ENCODE assay signal across 1 cellular context in genomic region chr7:151028131-151028947, GRCh38.
TF ChIP-seq lines count a peak whose summit lies in the region.

ABCB8 (plus strand) TSS chr7:151028450; CDS start chr7:151028516, 66 bp downstream.

TF ChIP-seq in H1, 55 proteins besides CTCF, POLR2A, EP300 and RAD21:
- TF ChIP-seq SIX5 (IDR thresholded peaks at IDR 0.05; ENCODE audit: low read depth, low read length) = peak; percentile 64
- no peak for TF ChIP-seq RNF2 (IDR thresholded peaks at IDR 0.05; ENCODE audit: borderline replicate concordance, low read depth, low read length, missing control alignments, poor library complexity, severe bottlenecking)
- peak; percentile 35; the same call in 1 of the 2 replicates for TF ChIP-seq E2F6 (IDR thresholded peaks at IDR 0.05)
- TF ChIP-seq MAX (IDR thresholded peaks at IDR 0.05) = peak; percentile 83
- no peak; the same call in 1 of the 2 replicates for TF ChIP-seq TAF1 (IDR thresholded peaks at IDR 0.05; ENCODE audit: low read depth, low read length)
- TF ChIP-seq HDAC6 (IDR thresholded peaks at IDR 0.05; ENCODE audit: low read depth, low read length) = no peak
- peak; percentile 94 for TF ChIP-seq CHD2 (IDR thresholded peaks at IDR 0.05; ENCODE audit: low read length)
- no peak for TF ChIP-seq GABPA (IDR thresholded peaks at IDR 0.05; ENCODE audit: borderline replicate concordance, insufficient read depth, low read length)
- TF ChIP-seq KDM4A (IDR thresholded peaks at IDR 0.05; ENCODE audit: low read depth, low read length, severe bottlenecking) = peak; percentile 55
- no peak for TF ChIP-seq CBX8 (IDR thresholded peaks at IDR 0.05; ENCODE audit: borderline replicate concordance, low read depth, low read length)
- TF ChIP-seq RFX5 (IDR thresholded peaks at IDR 0.05; ENCODE audit: borderline replicate concordance, low read depth, low read length) = no peak
- TF ChIP-seq PHF8 (conservative IDR thresholded peaks at IDR 0.05; ENCODE audit: low read depth, low read length) = no peak; the same call in 1 of the 2 replicates
- TF ChIP-seq, protein P1, sequence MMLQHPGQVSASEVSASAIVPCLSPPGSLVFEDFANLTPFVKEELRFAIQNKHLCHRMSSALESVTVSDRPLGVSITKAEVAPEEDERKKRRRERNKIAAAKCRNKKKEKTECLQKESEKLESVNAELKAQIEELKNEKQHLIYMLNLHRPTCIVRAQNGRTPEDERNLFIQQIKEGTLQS (IDR thresholded peaks at IDR 0.05; ENCODE audit: insufficient read depth, low read depth, low read length) = no peak
- peak; percentile 37 for TF ChIP-seq NANOG (IDR thresholded peaks at IDR 0.05; ENCODE audit: insufficient read depth, low read depth, low read length, poor library complexity, severe bottlenecking)
- TF ChIP-seq YY1 (IDR thresholded peaks at IDR 0.05; ENCODE audit: low read depth, low read length) = no peak
- no peak for TF ChIP-seq EZH2 (IDR thresholded peaks at IDR 0.05; ENCODE audit: low read depth, low read length, severe bottlenecking)
- TF ChIP-seq SP1 (IDR thresholded peaks at IDR 0.05; ENCODE audit: low read depth, low read length) = peak; percentile 99
- no peak for TF ChIP-seq GTF2F1 (IDR thresholded peaks at IDR 0.05; ENCODE audit: borderline replicate concordance, low read depth, low read length)
- no peak for TF ChIP-seq USF2 (IDR thresholded peaks at IDR 0.05; ENCODE audit: low read length)
- no peak for TF ChIP-seq JUN (IDR thresholded peaks at IDR 0.05; ENCODE audit: low read depth, low read length)
- TF ChIP-seq HDAC2 (IDR thresholded peaks at IDR 0.05; ENCODE audit: borderline replicate concordance in 1 of 2, low read depth in 2 of 2, low read length in 2 of 2) = no peak
- TF ChIP-seq JUND (IDR thresholded peaks at IDR 0.05; ENCODE audit: low read length) = no peak
- TF ChIP-seq BRCA1 (IDR thresholded peaks at IDR 0.05; ENCODE audit: low read depth, low read length) = no peak
- TF ChIP-seq CHD7 (IDR thresholded peaks at IDR 0.05; ENCODE audit: insufficient replicate concordance, low read length) = no peak
- TF ChIP-seq TAF7 (optimal IDR thresholded peaks at IDR 0.05; ENCODE audit: borderline replicate concordance, low read depth, low read length) = no peak
- TF ChIP-seq BACH1 (IDR thresholded peaks at IDR 0.05; ENCODE audit: low read length) = peak; percentile 6; the same call in 1 of the 2 replicates
- TF ChIP-seq SIN3A (conservative IDR thresholded peaks at IDR 0.05 in 1 of 2, IDR thresholded peaks at IDR 0.05 in 1 of 2; ENCODE audit: low read depth in 1 of 2, low read length in 2 of 2) = peak in 1 of 2 experiments; percentile 73; a peak in 2 of 4 replicates
- TF ChIP-seq TEAD4 (IDR thresholded peaks at IDR 0.05; ENCODE audit: low read depth, low read length) = peak; percentile 88
- no peak for TF ChIP-seq MAFK (IDR thresholded peaks at IDR 0.05; ENCODE audit: low read depth, low read length)
- no peak for TF ChIP-seq EGR1 (IDR thresholded peaks at IDR 0.05; ENCODE audit: borderline replicate concordance, low read depth, low read length)
- no peak for TF ChIP-seq POU5F1 (IDR thresholded peaks at IDR 0.05; ENCODE audit: low read depth, low read length)
- 0 out of 2 replicates have a peak, but pooled peaks have one; percentile 71 for TF ChIP-seq TCF12 (IDR thresholded peaks at IDR 0.05; ENCODE audit: low read depth, low read length)
- TF ChIP-seq, protein P2, sequence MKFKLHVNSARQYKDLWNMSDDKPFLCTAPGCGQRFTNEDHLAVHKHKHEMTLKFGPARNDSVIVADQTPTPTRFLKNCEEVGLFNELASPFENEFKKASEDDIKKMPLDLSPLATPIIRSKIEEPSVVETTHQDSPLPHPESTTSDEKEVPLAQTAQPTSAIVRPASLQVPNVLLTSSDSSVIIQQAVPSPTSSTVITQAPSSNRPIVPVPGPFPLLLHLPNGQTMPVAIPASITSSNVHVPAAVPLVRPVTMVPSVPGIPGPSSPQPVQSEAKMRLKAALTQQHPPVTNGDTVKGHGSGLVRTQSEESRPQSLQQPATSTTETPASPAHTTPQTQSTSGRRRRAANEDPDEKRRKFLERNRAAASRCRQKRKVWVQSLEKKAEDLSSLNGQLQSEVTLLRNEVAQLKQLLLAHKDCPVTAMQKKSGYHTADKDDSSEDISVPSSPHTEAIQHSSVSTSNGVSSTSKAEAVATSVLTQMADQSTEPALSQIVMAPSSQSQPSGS (IDR thresholded peaks at IDR 0.05; ENCODE audit: low read length) = no peak
- peak; percentile 10 for TF ChIP-seq SAP30 (IDR thresholded peaks at IDR 0.05; ENCODE audit: insufficient read depth, insufficient replicate concordance, low read length)
- TF ChIP-seq NRF1 (IDR thresholded peaks at IDR 0.05; ENCODE audit: low read depth, low read length) = no peak
- no peak for TF ChIP-seq CBX5 (IDR thresholded peaks at IDR 0.05; ENCODE audit: low read depth, low read length)
- no peak for TF ChIP-seq SUZ12 (IDR thresholded peaks at IDR 0.05; ENCODE audit: low read length)
- TF ChIP-seq SP4 (IDR thresholded peaks at IDR 0.05; ENCODE audit: low read length) = peak; percentile 49
- no peak for TF ChIP-seq ZNF274 (IDR thresholded peaks at IDR 0.05; ENCODE audit: borderline replicate concordance, extremely low read depth, low read length)
- peak; percentile 67; the same call in 1 of the 2 replicates for TF ChIP-seq KDM5A (IDR thresholded peaks at IDR 0.05; ENCODE audit: low read length)
- TF ChIP-seq CTBP2 (IDR thresholded peaks at IDR 0.05; ENCODE audit: borderline replicate concordance, insufficient read depth, insufficient read length, low read length) = no peak
- TF ChIP-seq SP2 (IDR thresholded peaks at IDR 0.05; ENCODE audit: low read length) = peak; percentile 93
- TF ChIP-seq CREB1 (IDR thresholded peaks at IDR 0.05) = peak; percentile 75
- peak; percentile 40; the same call in 1 of the 2 replicates for TF ChIP-seq RBBP5 (IDR thresholded peaks at IDR 0.05; ENCODE audit: borderline replicate concordance, low read depth, low read length)
- no peak for TF ChIP-seq SRF (IDR thresholded peaks at IDR 0.05; ENCODE audit: low read depth, low read length)
- TF ChIP-seq SIRT6 (IDR thresholded peaks at IDR 0.05; ENCODE audit: low read length) = no peak
- TF ChIP-seq KDM1A (IDR thresholded peaks at IDR 0.05; ENCODE audit: borderline replicate concordance, low read length) = no peak
- TF ChIP-seq CEBPB (IDR thresholded peaks at IDR 0.05; ENCODE audit: low read depth, low read length) = no peak
- no peak for TF ChIP-seq FOSL1 (IDR thresholded peaks at IDR 0.05; ENCODE audit: insufficient read depth, low read depth, low read length)
- no peak for TF ChIP-seq RXRA (IDR thresholded peaks at IDR 0.05; ENCODE audit: insufficient read depth, low read depth, low read length)
- TF ChIP-seq BCL11A (IDR thresholded peaks at IDR 0.05; ENCODE audit: low read depth in 2 of 2, low read length in 2 of 2) = no peak
- peak; percentile 32 for TF ChIP-seq ASH2L (IDR thresholded peaks at IDR 0.05; ENCODE audit: low read length)
- no peak for TF ChIP-seq CHD1 (IDR thresholded peaks at IDR 0.05; ENCODE audit: low read depth, low read length)
- no peak; the same call in 1 of the 2 replicates for TF ChIP-seq POLR2AphosphoS5 (IDR thresholded peaks at IDR 0.05; ENCODE audit: low read depth, low read length)
- peak; percentile 36; the same call in 1 of the 2 replicates for TF ChIP-seq TBP (IDR thresholded peaks at IDR 0.05; ENCODE audit: low read depth, low read length)
